9 cellular contexts compared by ENCODE assay signal in genomic region chr14:73025544-73025943, GRCh38. TPM values are rescaled to one million over a fixed set of nuclear protein-coding genes. Genes with fewer than 3 reads are reported as not detected.
DNase-seq lines count a peak whose midpoint lies in the region; ATAC-seq and TF ChIP-seq lines count a peak whose summit lies in the region.
"Had no signal": no experiment of that assay in that cellular context is flagged by ENCODE, and none has a peak within 500 bp of the region (broad histone marks: within the 10 kb centered on the region; RNA-seq: fewer than 3 reads in every experiment).

No MANE protein-coding gene starts in this region.

- ATAC-seq in HG03378 (IDR thresholded peaks at IDR 0.05; ENCODE audit: unreplicated experiment), result no peak

- H3K36me3 Mint-ChIP-seq in brain, result peaks cover 29% of the 10 kb centered on the region

- peak overlapping the region; percentile 92 to 99 (median 98) for H3K4me3 Mint-ChIP-seq in brain

- H3K27me3 ChIP-seq in HUES48 (ENCODE audit: control insufficient read depth, insufficient read depth, low read length), result no peaks in the 10 kb centered on the region
- no peaks in the 10 kb centered on the region for H3K27me3 ChIP-seq in mucosa of stomach (ENCODE audit: control insufficient read depth, insufficient read depth, low read length)

- peaks cover 61% of the 10 kb centered on the region for H3K4me1 Mint-ChIP-seq in brain

- H3K36me3 ChIP-seq in HUES48 (ENCODE audit: control insufficient read depth, insufficient read depth, low read length), result peaks cover 23% of the 10 kb centered on the region
- no peaks in the 10 kb centered on the region for H3K36me3 ChIP-seq in mucosa of stomach (ENCODE audit: control insufficient read depth, insufficient read depth, low read length)

- H3K9me3 Mint-ChIP-seq in brain, result no peaks in the 10 kb centered on the region

- H3K27me3 Mint-ChIP-seq in brain, result peaks cover 4% of the 10 kb centered on the region

- DNase-seq in AG10803 (ENCODE audit: low read depth) (peak; percentile 41), medulla oblongata (ENCODE audit: extremely low spot score) (no peak), NCI-H2227 (lab: John Stamatoyannopoulos, UW; ENCODE audit: unreplicated experiment) (no peak), COLO829 (ENCODE audit: low spot score) (no peak)
- DNase-seq: NCI-H1417 treated with DMSO at 0.1 percent for 48 hours had no signal

- peak overlapping the region; percentile 81 for H3K4me3 ChIP-seq in AG10803 (ENCODE audit: low read length)
- H3K4me3 ChIP-seq in HUES48 (ENCODE audit: low read depth, low read length), result peak overlapping the region; percentile 74; the same call in 1 of the 2 replicates
- H3K4me3 ChIP-seq in mucosa of stomach (ENCODE audit: low read length), result no peak overlapping the region

- H3K9me3 ChIP-seq in HUES48 (ENCODE audit: control insufficient read depth, insufficient read depth, low read length) (no peaks in the 10 kb centered on the region), mucosa of stomach (ENCODE audit: control insufficient read depth, low read length) (no peaks in the 10 kb centered on the region)

- no peak overlapping the region for H3K27ac ChIP-seq in HUES48 (ENCODE audit: low read depth, low read length)

- H3K4me1 ChIP-seq in HUES48 (ENCODE audit: control insufficient read depth, insufficient read depth, low read length) (peaks cover 7% of the 10 kb centered on the region), mucosa of stomach (ENCODE audit: control insufficient read depth, insufficient read depth, low read length) (no peaks in the 10 kb centered on the region)

- H3K27ac Mint-ChIP-seq in brain, result peak overlapping the region in 3 of 5 experiments; percentile 88 to 96 (median 93)

- H3K9ac ChIP-seq in HUES48 (ENCODE audit: low read depth, low read length), result no peak overlapping the region
- peak overlapping the region; percentile 72 for H3K9ac ChIP-seq in mucosa of stomach (ENCODE audit: low read length)

- TF ChIP-seq CTCF in AG10803 (conservative IDR thresholded peaks at IDR 0.05; ENCODE audit: low read length), result 0 out of 2 replicates have a peak, but pooled peaks have one; percentile 6
- no peak for TF ChIP-seq CTCF in brain (conservative IDR thresholded peaks at IDR 0.05)

RNA-seq across cellular contexts. Expression of gene ZFYVE1, which starts 1.4 kb away (rescaled TPM):
- 21.8 TPM for polyA plus RNA-seq in brain (ENCODE audit: insufficient read depth, low read depth, low replicate concordance)

RNA-seq across cellular contexts. Expression of gene RBM25, which starts 32.8 kb away (rescaled TPM):
- 27.4 TPM for polyA plus RNA-seq in brain (ENCODE audit: insufficient read depth, low read depth, low replicate concordance)
